In the genomic region with DNA sequence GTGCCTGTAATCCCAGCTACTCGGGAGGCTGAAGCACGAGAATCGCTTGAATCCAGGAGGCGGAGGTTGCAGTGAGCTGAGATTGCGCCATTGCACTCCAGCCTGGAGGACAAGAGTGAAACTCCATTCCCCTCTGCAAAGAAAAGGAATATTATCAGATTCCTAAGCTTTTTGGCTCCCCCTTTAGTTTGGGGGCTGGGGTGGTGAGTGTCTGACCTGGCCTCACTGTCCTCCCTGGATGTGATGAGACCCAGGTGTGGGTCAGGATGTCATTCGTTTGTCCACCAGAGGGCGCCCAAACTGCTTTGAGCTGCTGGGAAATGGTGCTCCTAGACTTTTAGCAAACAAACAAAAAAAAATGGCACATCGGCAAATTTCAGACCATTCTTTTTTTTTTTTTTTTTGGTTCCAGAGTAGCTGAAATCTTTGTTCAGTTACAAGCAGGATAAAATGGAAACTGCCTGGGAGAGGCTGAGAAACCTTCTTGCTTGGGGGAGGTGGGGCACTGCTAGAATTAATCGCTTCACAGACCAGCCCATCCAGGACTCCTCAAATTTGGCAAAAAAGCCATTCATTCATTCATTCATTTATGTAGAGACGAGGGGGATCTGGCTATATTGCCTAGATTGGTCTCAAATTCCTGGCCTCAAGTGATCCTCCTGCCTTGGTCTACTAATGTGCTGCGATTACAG, we compare ENCODE assay signal across 8 cellular contexts.
DNase-seq lines count a peak whose midpoint lies in the region; ATAC-seq lines count a peak whose summit lies in the region.

No MANE protein-coding gene starts in this region.

- DNase-seq in NCI-H2171 treated with DMSO at 0.1 percent for 48 hours (lab: John Stamatoyannopoulos, UW) (peak; percentile 55), NCI-H2171 (lab: John Stamatoyannopoulos, UW) (no peak), NCI-H2029 (lab: John Stamatoyannopoulos, UW) (peak; percentile 58), left kidney (ENCODE audit: low read depth, low spot score) (peak; percentile 90)
- peak; percentile 76 for DNase-seq in activated CD4-positive, CD25-positive, alpha-beta regulatory T cell treated with anti-CD3 and anti-CD28 coated beads, Interleukin-2, amount 50 U/mL, for 72 hours
- peak; percentile 60 for DNase-seq in central memory CD4-positive, alpha-beta T cell
- DNase-seq in stimulated activated CD4-positive, alpha-beta T cell treated with anti-CD3 and anti-CD28 coated beads, Interleukin-4, amount 100 ng/mL, for 4 hours = peak; percentile 59 to 73

- no peak for ATAC-seq in HG03354 (IDR thresholded peaks at IDR 0.05; ENCODE audit: poor library complexity, severe bottlenecking, unreplicated experiment)
